In the genomic region with DNA sequence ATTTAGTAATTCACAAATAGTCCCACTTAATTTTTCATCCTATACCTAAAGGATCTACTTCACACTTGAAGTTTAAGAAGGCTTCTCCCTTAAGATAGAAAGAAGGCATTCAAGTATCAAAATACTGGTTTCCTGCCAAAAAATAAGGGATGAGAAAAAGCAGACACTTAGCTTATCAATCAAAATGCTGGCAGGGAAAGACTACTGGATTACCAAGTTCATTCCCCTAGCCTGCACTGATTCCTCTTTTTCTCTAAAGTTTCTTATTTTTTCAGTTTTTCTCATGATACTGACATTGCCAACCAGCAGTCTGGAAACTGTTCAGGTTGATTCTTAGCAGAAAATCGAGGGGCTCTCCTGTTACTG, we compare ENCODE assay signal across 18 cellular contexts.
DNase-seq lines count a peak whose midpoint lies in the region; ATAC-seq, FAIRE-seq and TF ChIP-seq lines count a peak whose summit lies in the region.
"Had no signal": no experiment of that assay in that cellular context is flagged by ENCODE, and none has a peak within 500 bp of the region (broad histone marks: within the 10 kb centered on the region; RNA-seq: fewer than 3 reads in every experiment).

No MANE protein-coding gene starts in this region.

- H3K27ac ChIP-seq in heart right ventricle (peak overlapping the region in 6 of 10 donors; percentile 7 to 86 (median 31)), keratinocyte (ENCODE audit: control insufficient read depth, insufficient read depth, low read length) (no peak overlapping the region), subcutaneous abdominal adipose tissue (ENCODE audit: low read depth, low read length) (peak overlapping the region; percentile 2)

- intact Hi-C loops in heart right ventricle (cut with DNase I) = loop anchor here in 1 of 10 donors (5.0 kb wide), 1 partner anchor 42 kb away; no protein-coding TSS in a partner anchor
- intact Hi-C loops in left ventricle myocardium superior (cut with micrococcal nuclease) = no loop called here

- H3K79me2 ChIP-seq in keratinocyte (ENCODE audit: control insufficient read depth, insufficient read depth, low read length) = peaks cover 13% of the 10 kb centered on the region

- no peak for DNase-seq in heart right ventricle
- no peak for DNase-seq in left ventricle myocardium superior
- peak; percentile 69 for DNase-seq in amniotic epithelial cell (ENCODE audit: low read depth)
- DNase-seq in keratinocyte (ENCODE audit: low read depth, low spot score) = no peak
- DNase-seq in ACHN = no peak
- DNase-seq in NCI-H1092 treated with DMSO at 0.1 percent for 48 hours (lab: John Stamatoyannopoulos, UW) = no peak
- DNase-seq: AML-193, NCI-H1417, NCI-H187, NCI-H2107, NCI-H226, NCI-H526 treated with DMSO at 0.1 percent for 48 hours had no signal

- TF ChIP-seq CTCF in heart right ventricle (IDR thresholded peaks at IDR 0.05) (no peak), keratinocyte (optimal IDR thresholded peaks at IDR 0.05 in 1 of 3, IDR thresholded peaks at IDR 0.05 in 1 of 3, conservative IDR thresholded peaks at IDR 0.05 in 1 of 3; ENCODE audit: extremely low read depth in 1 of 3, insufficient read depth in 2 of 3, low read length in 3 of 3) (no peak)

- no peak for ATAC-seq in heart right ventricle
- ATAC-seq in left ventricle myocardium superior = no peak
- no peak for ATAC-seq in activated CD4-positive, CD25-positive, alpha-beta regulatory T cell treated with anti-CD3 and anti-CD28 coated beads, Interleukin-2, amount 50 U/mL, for 24 hours
- ATAC-seq: K562, Panc1 had no signal

- no peak overlapping the region for H2AFZ ChIP-seq in keratinocyte (ENCODE audit: control insufficient read depth, low read length)

- H3K36me3 ChIP-seq in heart right ventricle (no peaks in the 10 kb centered on the region), keratinocyte (ENCODE audit: control insufficient read depth in 2 of 2, extremely low read depth in 1 of 2, insufficient read depth in 2 of 2, low read length in 2 of 2) (peaks cover 0 to 4% of the 10 kb centered on the region in 2 experiments), subcutaneous abdominal adipose tissue (ENCODE audit: control insufficient read depth in 5 of 5, insufficient read depth in 5 of 5, low read length in 5 of 5) (no peaks in the 10 kb centered on the region)

- in situ Hi-C loops in ACHN (cut with HindIII; ENCODE audit: low pct_ligation_motif_present, low pct_unique_long_range_greater_than_20kb, low sequenced_read_pairs) = no loop called here

- no peak overlapping the region for H3K4me3 ChIP-seq in heart right ventricle
- no peak overlapping the region for H3K4me3 ChIP-seq in keratinocyte (ENCODE audit: control insufficient read depth in 2 of 3, extremely low read depth in 1 of 3, insufficient read depth in 2 of 3, low read depth in 1 of 3, low read length in 3 of 3)
- H3K4me3 ChIP-seq in subcutaneous abdominal adipose tissue (ENCODE audit: low read depth in 1 of 5, low read length in 5 of 5) = no peak overlapping the region
- H3K4me3 ChIP-seq: K562 had no signal

- dilution Hi-C loops in keratinocyte (cut with MboI; ENCODE audit: extremely low pct_ligation_motif_present, low sequenced_read_pairs) = no loop called here

- 27 to 40% methylated on average over 1 of the region's 1 CpG for WGBS in heart right ventricle, 2 donors

- H3K27me3 ChIP-seq in heart right ventricle = no peaks in the 10 kb centered on the region
- H3K27me3 ChIP-seq in keratinocyte (ENCODE audit: control insufficient read depth, extremely low read depth, insufficient read depth, low read length) = no peaks in the 10 kb centered on the region
- H3K27me3 ChIP-seq in subcutaneous abdominal adipose tissue (ENCODE audit: control insufficient read depth in 5 of 5, insufficient read depth in 4 of 5, low read length in 5 of 5) = no peaks in the 10 kb centered on the region

- no peak for FAIRE-seq in keratinocyte (lab: Jason Lieb, UNC)
- FAIRE-seq: G401.6, H54, K562 had no signal

- H3K9me3 ChIP-seq in heart right ventricle (no peaks in the 10 kb centered on the region), keratinocyte (ENCODE audit: control insufficient read depth, low read depth, low read length) (no peaks in the 10 kb centered on the region), subcutaneous abdominal adipose tissue (ENCODE audit: control insufficient read depth in 5 of 5, low read length in 5 of 5) (no peaks in the 10 kb centered on the region)

- H3K4me1 ChIP-seq in heart right ventricle (peaks cover 3 to 86% (median 55%) of the 10 kb centered on the region in 9 donors), keratinocyte (ENCODE audit: control insufficient read depth, extremely low read depth, insufficient read depth, low read length) (peaks cover 24% of the 10 kb centered on the region), subcutaneous abdominal adipose tissue (ENCODE audit: control insufficient read depth in 5 of 5, insufficient read depth in 5 of 5, low read length in 5 of 5) (peaks cover 2 to 23% (median 8%) of the 10 kb centered on the region in 5 donors)

- H3K4me2 ChIP-seq in keratinocyte (ENCODE audit: control insufficient read depth, extremely low read depth, insufficient read depth, low read depth, low read length) = peak overlapping the region; percentile 22

- H3K9ac ChIP-seq in keratinocyte (ENCODE audit: control insufficient read depth, extremely low read depth, insufficient read depth, low read length) (no peak overlapping the region), subcutaneous abdominal adipose tissue (ENCODE audit: low read length in 5 of 5) (no peak overlapping the region)

- peaks cover 2% of the 10 kb centered on the region for H3K9me1 ChIP-seq in keratinocyte (ENCODE audit: control insufficient read depth, extremely low read depth, insufficient read depth, low read length)

- H4K20me1 ChIP-seq in keratinocyte (ENCODE audit: control insufficient read depth, extremely low read depth, insufficient read depth, low read length) = no peaks in the 10 kb centered on the region
